8 cellular contexts compared by ENCODE assay signal in genomic region chr9:89919171-89919681, GRCh38.
A peak's percentile ranks its signal among the peaks of the same experiment; 100 is the strongest.
DNase-seq lines count a peak whose midpoint lies in the region; ATAC-seq, FAIRE-seq and TF ChIP-seq lines count a peak whose summit lies in the region.

No MANE protein-coding gene starts in this region.

- no peaks in the 10 kb centered on the region for H3K4me1 Mint-ChIP-seq in HFFc6 (ENCODE audit: low read depth)

- H3K9me3 Mint-ChIP-seq in HFFc6, result peaks cover 58% of the 10 kb centered on the region

- no peak overlapping the region for H2AFZ ChIP-seq in GM12878 (ENCODE audit: control insufficient read depth, low read depth, low read length)

- no peak overlapping the region for H3K27ac ChIP-seq in GM12878 (ENCODE audit: control insufficient read depth, insufficient read depth)

- H3K4me3 Mint-ChIP-seq in HFFc6, result no peak overlapping the region

- in situ Hi-C loops in GM12878 (cut with MboI), result loop anchor here (10.0 kb wide), 1 partner anchor 314 kb away; the partner anchor contains the start of gene GADD45G

- 17% methylated on average over 12 of the region's 12 CpGs for WGBS in GM12878 (ENCODE audit: insufficient coverage, insufficient replicate concordance, low lambda C conversion rate, missing lambda C conversion rate)

- intact Hi-C loops in GM12878 (cut with micrococcal nuclease; ENCODE audit: unreplicated experiment), result loop anchor here (1.0 to 5.0 kb wide), 2 partner anchors 183 to 316 kb away; no protein-coding TSS in a partner anchor

- no peaks in the 10 kb centered on the region for H3K36me3 Mint-ChIP-seq in HFFc6 (ENCODE audit: low read depth)

- ATAC-seq in GM12878, result peak; percentile 93

- no peaks in the 10 kb centered on the region for H3K4me1 ChIP-seq in GM12878 (ENCODE audit: control insufficient read depth, insufficient read depth, low read length)

- CTCF ChIA-PET in GM12878 (lab: Yijun Ruan, JAX), result interaction anchor here (1.1 to 4.7 kb wide), 7 partner anchors 180 to 321 kb away, joined by 3 to 36 read pairs (median 6); partner anchors contain the start of gene GADD45G

- RAD21 ChIA-PET in GM12878 (lab: Charles Lee; ENCODE audit: unreplicated experiment), result interaction anchor here (0.7 to 2.5 kb wide), 5 partner anchors 103 to 317 kb away, joined by 3 to 30 read pairs (median 4); no protein-coding TSS in a partner anchor

- FAIRE-seq in GM12878 (lab: Jason Lieb, UNC) (peak; percentile 41), GM19239 (lab: Jason Lieb, UNC) (no peak)

- no peak overlapping the region for H3K27ac Mint-ChIP-seq in HFFc6

- no peak for TF ChIP-seq POLR2A in GM12878 (IDR thresholded peaks at IDR 0.05; ENCODE audit: low read depth, low read length)

- no peaks in the 10 kb centered on the region for H4K20me1 ChIP-seq in GM12878 (ENCODE audit: control insufficient read depth, insufficient read depth)

- no peaks in the 10 kb centered on the region for H3K9me3 ChIP-seq in GM12878 (replicated peaks; ENCODE audit: control insufficient read depth, insufficient read depth, low read length)

- DNase-seq in activated T-cell treated with anti-CD3 and anti-CD28 coated beads for 24 hours (ENCODE audit: low read depth), result peak; percentile 17
- DNase-seq in activated T-cell treated with anti-CD3 and anti-CD28 coated beads for 4 hours, result no peak
- peak; percentile 75 for DNase-seq in NCI-H69 (lab: John Stamatoyannopoulos, UW)
- peak; percentile 12 for DNase-seq in GM12878 (ENCODE audit: low read depth, low spot score)
- peak; percentile 57 for DNase-seq in mesenteric fat pad (ENCODE audit: low spot score)
- no peak for DNase-seq in GM19239 (ENCODE audit: insufficient read length, low spot score)
- no peak for DNase-seq in NCI-H1048 (lab: John Stamatoyannopoulos, UW)
- no peak for DNase-seq in HFFc6

- BruUV-seq in GM12878 (replicated peaks; lab: Mats Ljungman, UMichigan), result no TSS peak

- no peak overlapping the region for H3K9ac ChIP-seq in GM12878 (ENCODE audit: control insufficient read depth, insufficient read depth, low read length)

- peak; percentile 80 for TF ChIP-seq RAD21 in GM12878 (IDR thresholded peaks at IDR 0.05; ENCODE audit: insufficient read depth, low read depth, low read length)

- no peak overlapping the region for H3K4me2 ChIP-seq in GM12878 (ENCODE audit: control insufficient read depth, insufficient read depth)

- H3K4me3 ChIP-seq in GM12878, result no peak overlapping the region

- H3K27me3 Mint-ChIP-seq in HFFc6 (ENCODE audit: insufficient read depth), result no peaks in the 10 kb centered on the region; the same call in none of the 2 replicates

- H3K27me3 ChIP-seq in GM12878 (replicated peaks in 1 of 2; ENCODE audit: control insufficient read depth in 2 of 2, insufficient read depth in 2 of 2, low read length in 1 of 2), result peaks cover 0 to 1% of the 10 kb centered on the region in 2 experiments; a peak in 3 of 4 replicates

- peak; percentile 45 to 80 (median 63); a peak in 4 of 6 replicates for TF ChIP-seq CTCF in GM12878 (IDR thresholded peaks at IDR 0.05 in 2 of 3, conservative IDR thresholded peaks at IDR 0.05 in 1 of 3; ENCODE audit: control insufficient read depth in 2 of 3, extremely low read depth in 1 of 3, insufficient read depth in 1 of 3, low read depth in 3 of 3, low read length in 3 of 3)
- no peak for TF ChIP-seq CTCF in HFFc6 (IDR thresholded peaks at IDR 0.05)

- no peaks in the 10 kb centered on the region for H3K36me3 ChIP-seq in GM12878 (ENCODE audit: control insufficient read depth in 2 of 2, insufficient read depth in 2 of 2, low read length in 1 of 2)

- H3K79me2 ChIP-seq in GM12878 (ENCODE audit: control insufficient read depth, insufficient read depth, low read length), result no peaks in the 10 kb centered on the region

- POLR2A ChIA-PET in GM12878 (lab: Charles Lee), result no interaction called here

- TF ChIP-seq EP300 in GM12878 (IDR thresholded peaks at IDR 0.05; ENCODE audit: borderline replicate concordance in 1 of 2, control insufficient read depth in 1 of 2, low read depth in 2 of 2, low read length in 2 of 2), result no peak

- SMC1A ChIA-PET in GM12878 (lab: Charles Lee; ENCODE audit: uncharacterized antibody, unreplicated experiment), result interaction anchor here (0.7 to 1.7 kb wide), 3 partner anchors 87 to 316 kb away, joined by 3 to 5 read pairs (median 3); no protein-coding TSS in a partner anchor

TF ChIP-seq in GM12878, 131 proteins besides CTCF, POLR2A, EP300 and RAD21:
- TF ChIP-seq, protein P1, sequence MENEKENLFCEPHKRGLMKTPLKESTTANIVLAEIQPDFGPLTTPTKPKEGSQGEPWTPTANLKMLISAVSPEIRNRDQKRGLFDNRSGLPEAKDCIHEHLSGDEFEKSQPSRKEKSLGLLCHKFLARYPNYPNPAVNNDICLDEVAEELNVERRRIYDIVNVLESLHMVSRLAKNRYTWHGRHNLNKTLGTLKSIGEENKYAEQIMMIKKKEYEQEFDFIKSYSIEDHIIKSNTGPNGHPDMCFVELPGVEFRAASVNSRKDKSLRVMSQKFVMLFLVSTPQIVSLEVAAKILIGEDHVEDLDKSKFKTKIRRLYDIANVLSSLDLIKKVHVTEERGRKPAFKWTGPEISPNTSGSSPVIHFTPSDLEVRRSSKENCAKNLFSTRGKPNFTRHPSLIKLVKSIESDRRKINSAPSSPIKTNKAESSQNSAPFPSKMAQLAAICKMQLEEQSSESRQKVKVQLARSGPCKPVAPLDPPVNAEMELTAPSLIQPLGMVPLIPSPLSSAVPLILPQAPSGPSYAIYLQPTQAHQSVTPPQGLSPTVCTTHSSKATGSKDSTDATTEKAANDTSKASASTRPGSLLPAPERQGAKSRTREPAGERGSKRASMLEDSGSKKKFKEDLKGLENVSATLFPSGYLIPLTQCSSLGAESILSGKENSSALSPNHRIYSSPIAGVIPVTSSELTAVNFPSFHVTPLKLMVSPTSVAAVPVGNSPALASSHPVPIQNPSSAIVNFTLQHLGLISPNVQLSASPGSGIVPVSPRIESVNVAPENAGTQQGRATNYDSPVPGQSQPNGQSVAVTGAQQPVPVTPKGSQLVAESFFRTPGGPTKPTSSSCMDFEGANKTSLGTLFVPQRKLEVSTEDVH (IDR thresholded peaks at IDR 0.05; ENCODE audit: low read depth, partially characterized antibody), result no peak
- TF ChIP-seq EGR1 (IDR thresholded peaks at IDR 0.05; ENCODE audit: borderline replicate concordance in 1 of 2, low read depth in 2 of 2, low read length in 2 of 2) (no peak), SRF (IDR thresholded peaks at IDR 0.05; ENCODE audit: low read depth in 2 of 2, low read length in 2 of 2) (no peak), ZNF207 (IDR thresholded peaks at IDR 0.05; ENCODE audit: borderline replicate concordance) (no peak), SMC3 (IDR thresholded peaks at IDR 0.05; ENCODE audit: borderline replicate concordance, low read length) (peak; percentile 78; the same call in 1 of the 2 replicates), STAT3 (IDR thresholded peaks at IDR 0.05; ENCODE audit: low read depth, low read length) (no peak), LARP7 (IDR thresholded peaks at IDR 0.05) (no peak), YY1 (IDR thresholded peaks at IDR 0.05; ENCODE audit: low read depth, low read length) (peak; percentile 53; the same call in 1 of the 2 replicates), SMARCA5 (IDR thresholded peaks at IDR 0.05) (no peak)

Comparison
In these comparisons a context has a peak if more than half of its experiments do, and no peak if none do; other contexts are left out.
1. DNase-seq: peak in activated T-cell treated with anti-CD3 and anti-CD28 coated beads for 24 hours (single experiment), NCI-H69 (single experiment), GM12878 (single experiment) and mesenteric fat pad (single experiment); none in activated T-cell treated with anti-CD3 and anti-CD28 coated beads for 4 hours (single experiment), GM19239 (single experiment), NCI-H1048 (single experiment) and HFFc6 (single experiment).